Comparison of ENCODE assay signal across 9 cellular contexts in the genomic region with DNA sequence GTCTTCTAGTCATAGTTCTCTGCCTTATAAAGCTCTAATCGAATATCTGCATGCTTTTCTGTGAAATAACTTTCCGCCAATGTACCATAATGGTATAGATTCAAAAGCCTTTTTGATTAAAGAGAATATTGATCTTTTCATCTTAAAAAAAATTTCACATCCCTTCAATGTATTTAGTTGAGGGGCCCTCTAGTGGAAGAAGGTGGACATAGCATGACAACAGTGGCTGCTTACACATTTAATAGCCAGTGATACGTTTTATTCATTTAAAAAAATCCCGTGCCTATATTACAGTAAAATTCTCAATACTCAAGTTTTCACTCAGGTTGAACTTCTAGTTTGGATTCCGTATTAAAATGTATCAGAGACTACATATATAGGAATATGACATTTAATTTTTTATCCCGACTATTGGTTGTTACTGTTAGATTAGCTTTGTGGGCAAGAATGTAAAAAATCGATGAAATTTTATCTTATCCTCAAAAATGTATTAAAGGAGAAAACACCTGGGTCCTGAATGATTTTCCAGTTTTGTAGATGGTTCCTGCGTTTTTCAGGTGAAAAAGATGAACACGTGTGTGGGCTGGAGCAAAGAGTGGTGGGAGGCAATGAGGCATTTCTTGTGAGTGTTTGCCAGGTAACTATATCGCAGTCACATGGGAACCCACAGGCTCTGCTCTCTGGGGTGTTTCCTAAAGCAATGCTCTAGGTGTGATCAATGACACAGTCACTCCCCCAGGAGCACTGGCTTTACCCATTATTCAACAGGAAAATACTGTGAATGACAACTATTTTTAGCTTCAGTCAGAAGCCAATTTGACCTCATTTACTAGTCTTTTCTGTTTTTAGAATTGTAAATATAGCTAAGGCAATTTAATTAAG. TPM values are rescaled to one million over a fixed set of nuclear protein-coding genes. Genes with fewer than 3 reads are reported as not detected.
DNase-seq lines count a peak whose midpoint lies in the region; ATAC-seq and TF ChIP-seq lines count a peak whose summit lies in the region.
"Had no signal": no experiment of that assay in that cellular context is flagged by ENCODE, and none has a peak within 500 bp of the region (broad histone marks: within the 10 kb centered on the region; RNA-seq: fewer than 3 reads in every experiment).

No MANE protein-coding gene starts in this region.

- peak; percentile 49 for DNase-seq in AG20443 (ENCODE audit: low spot score)
- peak; percentile 54 for DNase-seq in SK-MEL-5 (ENCODE audit: low read depth, low spot score)
- DNase-seq in epithelial cell of proximal tubule (ENCODE audit: low read depth) = no peak
- DNase-seq in trophoblast cell = peak; percentile 21 to 70
- DNase-seq in NCI-H1436 (lab: John Stamatoyannopoulos, UW) = no peak
- no peak for DNase-seq in T-helper 9 cell

- no peak overlapping the region for H2AFZ ChIP-seq in trophoblast cell (ENCODE audit: insufficient read depth, low read length, poor library complexity)

- no peak overlapping the region for H3K14ac ChIP-seq in trophoblast cell (ENCODE audit: low read length)

- H3K4me2 ChIP-seq in trophoblast cell (ENCODE audit: low read length) = no peak overlapping the region

- no peak overlapping the region for H3K27ac ChIP-seq in trophoblast cell (ENCODE audit: low read depth, low read length)

- peak; percentile 72 for ATAC-seq in HG03103 (IDR thresholded peaks at IDR 0.05; ENCODE audit: low read depth, unreplicated experiment)
- ATAC-seq: left colon had no signal

- H3K9ac ChIP-seq in trophoblast cell (ENCODE audit: low read length) = peak overlapping the region; percentile 72

- H3K9me3 ChIP-seq in trophoblast cell (ENCODE audit: insufficient read depth, low read depth, low read length) = no peaks in the 10 kb centered on the region

- H3K4me3 ChIP-seq in epithelial cell of proximal tubule (ENCODE audit: low read depth, low read length) (no peak overlapping the region), trophoblast cell (ENCODE audit: low read depth, low read length) (no peak overlapping the region)

- no peak overlapping the region for H2AK5ac ChIP-seq in trophoblast cell (ENCODE audit: low read length)

- H3K36me3 ChIP-seq in trophoblast cell (ENCODE audit: control insufficient read depth in 1 of 2, insufficient read depth in 2 of 2, low read length in 2 of 2) = no peaks in the 10 kb centered on the region

- WGBS in trophoblast cell (ENCODE audit: extremely low coverage, insufficient coverage, insufficient read length) = no CpG with 5 or more reads among the region's 10 CpGs

- H3K27me3 ChIP-seq in trophoblast cell (ENCODE audit: insufficient read depth, low read length) = no peaks in the 10 kb centered on the region

- in situ Hi-C loops in SK-MEL-5 (cut with HindIII; ENCODE audit: low pct_unique_long_range_greater_than_20kb, low sequenced_read_pairs) = no loop called here

- H3K79me1 ChIP-seq in trophoblast cell (ENCODE audit: low read length) = no peaks in the 10 kb centered on the region

- no peak overlapping the region for H3K23ac ChIP-seq in trophoblast cell (ENCODE audit: low read length)

- no peak overlapping the region for H2BK12ac ChIP-seq in trophoblast cell (ENCODE audit: low read length)

- no peak overlapping the region for H4K91ac ChIP-seq in trophoblast cell (ENCODE audit: low read depth, low read length)

- H4K12ac ChIP-seq in trophoblast cell (ENCODE audit: low read depth, low read length) = no peak overlapping the region

- no peaks in the 10 kb centered on the region for H3K79me2 ChIP-seq in trophoblast cell (ENCODE audit: control insufficient read depth, insufficient read depth, low read length, poor library complexity)

- no peak overlapping the region for H2BK5ac ChIP-seq in trophoblast cell (ENCODE audit: low read depth, low read length, poor library complexity)

- TF ChIP-seq CTCF in GM12872 (IDR thresholded peaks at IDR 0.05; ENCODE audit: insufficient read depth, low read depth, low read length) (peak; percentile 72), epithelial cell of proximal tubule (conservative IDR thresholded peaks at IDR 0.05; ENCODE audit: low read depth, low read length) (peak; percentile 81)

- no peak overlapping the region for H3K18ac ChIP-seq in trophoblast cell (ENCODE audit: low read length)

- H3K4ac ChIP-seq in trophoblast cell (ENCODE audit: low read depth, low read length) = no peak overlapping the region

- H4K8ac ChIP-seq in trophoblast cell (ENCODE audit: low read depth, low read length) = no peak overlapping the region

- H3K4me1 ChIP-seq in trophoblast cell (ENCODE audit: control insufficient read depth in 1 of 2, insufficient read depth in 2 of 2, low read length in 2 of 2) = no peaks in the 10 kb centered on the region

- no peak overlapping the region for H2BK120ac ChIP-seq in trophoblast cell (ENCODE audit: insufficient read depth, low read length, poor library complexity)

RNA-seq across cellular contexts. Expression of a gene that starts 24.1 kb away (rescaled TPM):
- total RNA-seq in SK-MEL-5 (2014; rRNA removed; shearing (Covaris generic)) = not detected in 2 replicates
- not detected in 2 replicates for polyA plus RNA-seq in SK-MEL-5 (2015; cell fraction: cytosol; rRNA removed)
- polyA plus RNA-seq in SK-MEL-5 (2015; cell fraction: nucleus; rRNA removed) = not detected in 2 replicates
- not detected in 2 replicates for total RNA-seq in epithelial cell of proximal tubule
- 0.04 and 0.06 TPM in 2 replicates for polyA plus RNA-seq in trophoblast cell (2013)

Comparison
In these comparisons a context has a peak if more than half of its experiments do, and no peak if none do; other contexts are left out.
1. DNase-seq: peak in AG20443 (single experiment), SK-MEL-5 (single experiment) and trophoblast cell (2 of 2); none in epithelial cell of proximal tubule (single experiment), NCI-H1436 (single experiment) and T-helper 9 cell (single experiment).